In genomic region chr15:74317820-74318375, GRCh38 we compare ENCODE assay signal across 8 cellular contexts. TPM values are rescaled to one million over a fixed set of nuclear protein-coding genes. Genes with fewer than 3 reads are reported as not detected.
A peak's percentile ranks its signal among the peaks of the same experiment; 100 is the strongest.
DNase-seq lines count a peak whose midpoint lies in the region; ATAC-seq, FAIRE-seq and TF ChIP-seq lines count a peak whose summit lies in the region.

No MANE protein-coding gene starts in this region.

- no peaks in the 10 kb centered on the region for H3K9me3 ChIP-seq in HAP-1
- H3K9me3 ChIP-seq in heart right ventricle, result no peaks in the 10 kb centered on the region
- H3K9me3 ChIP-seq in stomach, result no peaks in the 10 kb centered on the region

- no peak for TF ChIP-seq POLR2A in stomach (IDR thresholded peaks at IDR 0.05)

- in situ Hi-C loops in HAP-1 (cut with MboI; ENCODE audit: low sequenced_read_pairs), result no loop called here
- in situ Hi-C loops in GM13976 (cut with MboI; ENCODE audit: low sequenced_read_pairs, unreplicated experiment), result no loop called here

- ATAC-seq in heart right ventricle (peak; percentile 73 to 87 (median 81)), HG03521 (IDR thresholded peaks at IDR 0.05; ENCODE audit: unreplicated experiment) (no peak)

- peak; percentile 84 to 93 for DNase-seq in HAP-1 (ENCODE audit: low spot score in 2 of 2)
- DNase-seq in RCC 7860 (ENCODE audit: low spot score), result peak; percentile 60
- DNase-seq in heart right ventricle, result peak; percentile 87 to 96
- DNase-seq in stomach, result no peak
- no peak for DNase-seq in GM20000 (ENCODE audit: low spot score)
- no peak for DNase-seq in GM13976 (ENCODE audit: low spot score)
- DNase-seq in activated effector memory CD4-positive, alpha-beta T cell treated with Interleukin-2 at 50 U/mL for 16 hours, result no peak

- intact Hi-C loops in heart right ventricle (cut with DNase I) (loop anchor here in 2 of 10 donors (5.0 kb wide), 2 partner anchors 136 to 141 kb away; no protein-coding TSS in a partner anchor), stomach (cut with DNase I; ENCODE audit: low total_unique reads) (no loop called here)

- no peaks in the 10 kb centered on the region for H3K36me3 ChIP-seq in HAP-1 (replicated peaks)
- no peaks in the 10 kb centered on the region for H3K36me3 ChIP-seq in heart right ventricle
- no peaks in the 10 kb centered on the region for H3K36me3 ChIP-seq in stomach

- H3K27me3 ChIP-seq in HAP-1 (ENCODE audit: low read depth) (no peaks in the 10 kb centered on the region), heart right ventricle (peaks cover 0 to 5% (median 0%) of the 10 kb centered on the region in 7 donors), stomach (peaks cover 0 to 20% (median 0%) of the 10 kb centered on the region in 3 donors)

- FAIRE-seq in RCC 7860 (lab: Jason Lieb, UNC), result no peak

- TF ChIP-seq EP300 in stomach (IDR thresholded peaks at IDR 0.05), result no peak

- peak overlapping the region; percentile 68 to 89 (median 80) for H3K27ac ChIP-seq in heart right ventricle
- H3K27ac ChIP-seq in stomach, result peak overlapping the region in 4 of 5 donors; percentile 10 to 61 (median 54)

- no peak for TF ChIP-seq CTCF in heart right ventricle (IDR thresholded peaks at IDR 0.05)
- TF ChIP-seq CTCF in stomach (IDR thresholded peaks at IDR 0.05), result no peak
- TF ChIP-seq CTCF in GM20000 (IDR thresholded peaks at IDR 0.05; ENCODE audit: extremely low read depth, missing control alignments), result no peak
- TF ChIP-seq CTCF in GM13976 (IDR thresholded peaks at IDR 0.05; ENCODE audit: borderline replicate concordance, control extremely low read depth, extremely low read depth, insufficient read depth, missing control alignments), result no peak

- H3K4me3 ChIP-seq in HAP-1 (no peak overlapping the region), heart right ventricle (peak overlapping the region in 1 of 10 donors; percentile 13), stomach (no peak overlapping the region)

- WGBS in heart right ventricle, 2 donors, result 36 to 37% methylated on average over 8 of the region's 8 CpGs
- WGBS in stomach, 5 donors, result 40 to 52% (median 48%) methylated on average over 8 of the region's 8 CpGs

- peaks cover 23% of the 10 kb centered on the region for H3K4me1 ChIP-seq in HAP-1
- peaks cover 43 to 64% (median 57%) of the 10 kb centered on the region in 9 donors for H3K4me1 ChIP-seq in heart right ventricle
- peaks cover 0 to 40% (median 13%) of the 10 kb centered on the region in 4 donors for H3K4me1 ChIP-seq in stomach

RNA-seq across cellular contexts. Expression of gene CYP11A1, which starts 49.5 kb away (rescaled TPM):
- 1 to 10 TPM in 8 of 10 donors, under 1 TPM in 2; 0.60 to 3.6 (median 2.2) TPM for total RNA-seq in heart right ventricle
- polyA plus RNA-seq in heart right ventricle, result under 1 TPM; 0.06 to 0.44 TPM
- total RNA-seq in stomach, result 1 to 10 TPM in 1 of 5 donors, not detected in 4; 3.9 TPM
- 10 to 100 TPM in 1 of 3 donors, 1 to 10 TPM in 2; 2.5 to 10.2 (median 4.5) TPM for polyA plus RNA-seq in stomach

Comparison
In these comparisons a context has a peak if more than half of its experiments do, and no peak if none do; other contexts are left out.
1. DNase-seq: peak in HAP-1 (2 of 2), RCC 7860 (single experiment) and heart right ventricle (2 of 2); none in stomach (single experiment), GM20000 (single experiment), GM13976 (single experiment) and activated effector memory CD4-positive, alpha-beta T cell treated with Interleukin-2 at 50 U/mL for 16 hours (single experiment).